In the genomic region with DNA sequence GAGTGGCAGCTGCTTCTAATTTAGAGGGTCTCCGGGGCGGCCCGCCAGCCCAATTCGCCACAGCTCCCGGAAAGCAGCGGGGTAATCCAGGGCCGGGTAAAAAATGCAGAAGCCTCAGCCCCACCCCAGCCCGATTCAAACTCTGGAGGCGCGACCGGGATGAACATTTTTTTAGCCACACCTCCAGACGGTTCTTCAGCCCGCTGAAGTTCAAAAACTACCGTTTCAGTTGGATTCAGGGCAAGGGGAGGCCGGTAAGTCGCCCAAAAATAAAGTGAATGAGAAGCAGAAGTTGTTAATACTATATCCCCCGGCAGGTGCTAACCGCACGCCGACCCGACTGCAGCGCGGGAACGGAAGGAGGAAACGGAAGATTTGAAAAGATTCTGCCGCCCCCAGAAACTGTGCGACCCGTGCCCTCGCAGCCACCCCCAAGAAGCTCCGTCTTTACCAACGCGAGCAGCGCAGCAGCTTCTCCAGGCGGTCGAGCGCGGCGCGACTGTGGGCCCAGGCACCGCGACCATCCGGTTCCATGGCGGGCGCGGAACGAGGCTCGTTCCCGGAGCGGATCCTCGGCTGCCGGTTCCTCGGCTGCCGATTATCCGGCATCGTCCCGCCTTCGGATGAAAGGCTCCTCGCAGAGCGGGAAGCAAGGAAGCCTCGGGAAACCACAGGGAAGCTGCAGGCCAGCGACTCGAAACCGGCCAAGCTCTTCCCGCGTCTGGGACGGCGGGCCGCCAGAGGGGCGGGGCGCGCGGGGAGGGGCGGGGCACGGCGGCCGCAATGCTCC, we compare ENCODE assay signal across 8 cellular contexts. TPM values are rescaled to one million over a fixed set of nuclear protein-coding genes. Genes with fewer than 3 reads are reported as not detected.
DNase-seq lines count a peak whose midpoint lies in the region; TF ChIP-seq lines count a peak whose summit lies in the region.

A gene (minus strand): TSS at position 723 of the 790 bp plus-strand sequence. CDS start 114 bp downstream, at position 609.

- peak within 1 kb of the TSS; percentile 90 for H3K9ac ChIP-seq in iPS-18a (ENCODE audit: low read length)

- no peak for TF ChIP-seq CTCF in GM10248 (IDR thresholded peaks at IDR 0.05; ENCODE audit: control extremely low read depth, extremely low read depth, low read depth, missing control alignments)
- no peak for TF ChIP-seq CTCF in brain (conservative IDR thresholded peaks at IDR 0.05)

- H3K36me3 Mint-ChIP-seq in T-helper 1 cell treated with Interleukin-12 subunit alpha and Interleukin-12 subunit beta and Interleukin-4 antibody, amounts not matched to agents 30 μg/mL and 1 μg/mL, for 36 hours (ENCODE audit: low read depth): peaks cover 1% of the 10 kb centered on the region
- H3K36me3 Mint-ChIP-seq in brain: peaks cover 12% of the 10 kb centered on the region

- DNase-seq in GM10248 (ENCODE audit: extremely low spot score) (peak; percentile 47), H4 (ENCODE audit: low spot score) (peak; percentile 30), LHCN-M2 (ENCODE audit: low read depth) (peak; percentile 69), NCI-H187 treated with DMSO at 0.1 percent for 48 hours (lab: John Stamatoyannopoulos, UW) (no peak)

- H3K4me3 Mint-ChIP-seq in T-helper 1 cell treated with Interleukin-12 subunit alpha and Interleukin-12 subunit beta and Interleukin-4 antibody, amounts not matched to agents 30 μg/mL and 1 μg/mL, for 36 hours: peak within 1 kb of the TSS; percentile 98
- H3K4me3 Mint-ChIP-seq in brain: peak within 1 kb of the TSS; percentile 87 to 99 (median 92)

- H3K27me3 Mint-ChIP-seq in T-helper 1 cell treated with Interleukin-12 subunit alpha and Interleukin-12 subunit beta and Interleukin-4 antibody, amounts not matched to agents 30 μg/mL and 1 μg/mL, for 36 hours (ENCODE audit: low read depth): peaks cover 19% of the 10 kb centered on the region
- H3K27me3 Mint-ChIP-seq in brain: peaks cover 11% of the 10 kb centered on the region

- no peaks in the 10 kb centered on the region for H3K9me3 Mint-ChIP-seq in T-helper 1 cell treated with Interleukin-12 subunit alpha and Interleukin-12 subunit beta and Interleukin-4 antibody, amounts not matched to agents 30 μg/mL and 1 μg/mL, for 36 hours
- no peaks in the 10 kb centered on the region for H3K9me3 Mint-ChIP-seq in brain

- peaks cover 29% of the 10 kb centered on the region for H3K4me1 ChIP-seq in iPS-18a (ENCODE audit: control insufficient read depth, low read depth, low read length)

- CTCF ChIA-PET in GM10248 (lab: Yijun Ruan, JAX): interaction anchor here (1.3 kb wide), 1 partner anchor 213 kb away, joined by 3 read pairs; no protein-coding TSS in a partner anchor

- peak within 1 kb of the TSS; percentile 98 for H3K4me3 ChIP-seq in iPS-18a (ENCODE audit: low read length)
- H3K4me3 ChIP-seq in skin epidermis: peak within 1 kb of the TSS; percentile 52 to 98 (median 82)

- H3K36me3 ChIP-seq in iPS-18a (ENCODE audit: control insufficient read depth, low read depth, low read length): no peaks in the 10 kb centered on the region

- peaks cover 14% of the 10 kb centered on the region for H3K27me3 ChIP-seq in iPS-18a (ENCODE audit: control insufficient read depth, insufficient read depth, low read length)

- POLR2A ChIA-PET in GM10248 (lab: Yijun Ruan, JAX): interaction anchor here (0.6 to 1.0 kb wide), 3 partner anchors 54 to 1568 kb away, joined by 3 read pairs; no protein-coding TSS in a partner anchor

- no peaks in the 10 kb centered on the region for H3K9me3 ChIP-seq in iPS-18a (ENCODE audit: control insufficient read depth, low read depth, low read length)

- H3K27ac Mint-ChIP-seq in T-helper 1 cell treated with Interleukin-12 subunit alpha and Interleukin-12 subunit beta and Interleukin-4 antibody, amounts not matched to agents 30 μg/mL and 1 μg/mL, for 36 hours: peak within 1 kb of the TSS; percentile 94
- H3K27ac Mint-ChIP-seq in brain: peak within 1 kb of the TSS; percentile 90 to 98 (median 96)

- peak within 1 kb of the TSS; percentile 62 for H3K27ac ChIP-seq in iPS-18a (ENCODE audit: low read length)
- H3K27ac ChIP-seq in skin epidermis: peak within 1 kb of the TSS in 20 of 21 experiments; percentile 59 to 87 (median 80)

- peaks cover 40% of the 10 kb centered on the region for H3K4me1 Mint-ChIP-seq in T-helper 1 cell treated with Interleukin-12 subunit alpha and Interleukin-12 subunit beta and Interleukin-4 antibody, amounts not matched to agents 30 μg/mL and 1 μg/mL, for 36 hours (ENCODE audit: low read depth)
- H3K4me1 Mint-ChIP-seq in brain: peaks cover 39% of the 10 kb centered on the region

RNA-seq across cellular contexts. Expression of the gene that starts here (rescaled TPM):
- 11.9 and 13.2 TPM in 2 replicates for total RNA-seq in H4 (2014; rRNA removed; shearing (Covaris generic))
- total RNA-seq in LHCN-M2 (2014; rRNA removed): 23.2 and 23.5 TPM in 2 replicates
- polyA plus RNA-seq in LHCN-M2 (2012): 7.1 TPM
- polyA plus RNA-seq in brain (ENCODE audit: insufficient read depth, low read depth, low replicate concordance): 3.9 TPM
